8 cellular contexts compared by ENCODE assay signal in the genomic region with DNA sequence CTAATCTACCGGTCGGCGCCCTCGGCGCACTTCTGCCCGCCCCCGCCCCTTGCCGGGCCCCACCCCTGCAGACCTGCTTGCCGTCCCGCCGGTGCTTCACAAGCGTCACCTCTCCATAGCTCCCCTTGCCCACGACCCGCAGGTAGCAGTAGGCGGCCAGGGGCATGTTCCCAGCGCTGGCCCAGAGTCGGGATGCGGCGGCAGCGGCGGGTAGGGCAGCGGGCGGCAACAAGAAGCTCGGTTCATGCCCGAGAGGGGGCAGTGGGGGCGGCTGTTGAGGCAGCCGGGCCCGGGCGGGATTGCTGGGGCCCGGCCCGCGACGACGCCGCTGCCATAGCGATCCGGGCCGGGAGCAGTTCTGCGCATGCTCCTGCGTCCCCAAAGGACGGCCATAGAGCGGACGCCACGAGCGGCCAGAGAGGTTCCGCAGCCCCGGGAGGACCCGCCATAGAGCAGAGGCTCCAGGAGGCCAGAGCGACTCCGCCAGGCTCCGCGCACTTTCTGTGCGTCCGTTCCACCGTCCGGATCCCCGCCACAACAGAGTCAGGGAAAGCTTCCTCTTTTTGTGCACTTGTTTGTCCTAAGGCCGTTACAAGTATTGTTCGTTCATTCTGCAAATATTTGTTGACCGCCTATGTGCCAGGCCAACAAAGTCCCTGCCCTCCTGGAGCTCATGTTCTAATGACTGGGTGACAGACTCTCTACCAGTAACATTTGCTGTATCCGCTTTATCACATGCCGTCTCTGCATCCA.
A peak's percentile ranks its signal among the peaks of the same experiment; 100 is the strongest.
DNase-seq lines count a peak whose midpoint lies in the region; ATAC-seq lines count a peak whose summit lies in the region.

A gene (minus strand): TSS at position 360 of the 753 bp plus-strand sequence. CDS start 194 bp downstream, at position 166.

- H3K27me3 Mint-ChIP-seq in central memory CD8-positive, alpha-beta T cell: no peaks in the 10 kb centered on the region

- H3K4me1 Mint-ChIP-seq in central memory CD8-positive, alpha-beta T cell: peaks cover 21% of the 10 kb centered on the region

- DNase-seq in AG20443 (ENCODE audit: low spot score) (peak; percentile 99), NCI-H446 (lab: John Stamatoyannopoulos, UW) (peak; percentile 49 to 89), islet precursor cell (peak; percentile 96)
- peak; percentile 57 for DNase-seq in activated CD4-positive, CD25-positive, alpha-beta regulatory T cell treated with anti-CD3 and anti-CD28 coated beads, Interleukin-2, amount 50 U/mL, for 16 hours (ENCODE audit: low read depth, low spot score)
- DNase-seq in central memory CD8-positive, alpha-beta T cell (ENCODE audit: low spot score in 2 of 2): peak; percentile 56 to 59
- peak; percentile 87 for DNase-seq in stimulated activated CD4-positive, alpha-beta T cell treated with anti-CD3 and anti-CD28 coated beads, Interleukin-12 subunit alpha, Interleukin-12 subunit beta, amount 100 ng/mL, for 4 hours

- H3K36me3 Mint-ChIP-seq in central memory CD8-positive, alpha-beta T cell (ENCODE audit: insufficient read depth): peaks cover 25% of the 10 kb centered on the region

- ATAC-seq in GM19035 (IDR thresholded peaks at IDR 0.05; ENCODE audit: unreplicated experiment) (peak; percentile 97), HG03342 (IDR thresholded peaks at IDR 0.05; ENCODE audit: unreplicated experiment) (peak; percentile 91)
- ATAC-seq in central memory CD8-positive, alpha-beta T cell (replicated peaks; ENCODE audit: extremely low read depth, poor library complexity, severe bottlenecking): peak; percentile 85

- H3K9me3 Mint-ChIP-seq in central memory CD8-positive, alpha-beta T cell: no peaks in the 10 kb centered on the region

- peak within 1 kb of the TSS; percentile 94 for H3K4me3 Mint-ChIP-seq in central memory CD8-positive, alpha-beta T cell

- peak within 1 kb of the TSS; percentile 74 for H3K27ac Mint-ChIP-seq in central memory CD8-positive, alpha-beta T cell (ENCODE audit: low read depth)

Comparison
In these comparisons a context has a peak if more than half of its experiments do, and no peak if none do; other contexts are left out.
1. Peak in every context shown above with its lines: DNase-seq and ATAC-seq.